17 cellular contexts compared by ENCODE assay signal in the genomic region with DNA sequence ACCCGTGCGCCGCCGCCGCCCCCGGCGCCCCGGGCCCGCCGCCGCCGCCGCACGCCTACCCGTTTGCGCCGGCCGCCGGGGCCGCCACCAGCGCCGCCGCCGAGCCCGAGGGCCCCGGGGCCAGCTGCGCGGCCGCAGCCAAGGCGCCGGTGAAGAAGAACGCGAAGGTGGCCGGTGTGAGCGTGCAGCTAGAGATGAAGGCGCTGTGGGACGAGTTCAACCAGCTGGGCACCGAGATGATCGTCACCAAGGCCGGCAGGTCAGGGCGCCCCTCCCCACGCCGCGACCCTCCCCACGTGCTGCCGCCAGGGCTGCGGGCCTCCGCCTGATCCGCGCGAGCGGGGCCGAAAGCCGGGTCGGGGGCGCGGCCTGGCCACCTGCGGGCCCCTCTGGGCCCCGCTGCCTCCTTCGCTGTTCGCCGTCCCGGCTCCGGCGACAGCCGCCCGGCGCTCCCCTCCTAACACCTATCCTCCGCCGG. TPM values are rescaled to one million over a fixed set of nuclear protein-coding genes. Genes with fewer than 3 reads are reported as not detected.
A peak's percentile ranks its signal among the peaks of the same experiment; 100 is the strongest.
DNase-seq lines count a peak whose midpoint lies in the region; ATAC-seq, FAIRE-seq and TF ChIP-seq lines count a peak whose summit lies in the region.
"Had no signal": no experiment of that assay in that cellular context is flagged by ENCODE, and none has a peak within 500 bp of the region (broad histone marks: within the 10 kb centered on the region; RNA-seq: fewer than 3 reads in every experiment).

No MANE protein-coding gene starts in this region.

- H3K36me3 Mint-ChIP-seq in activated naive CD8-positive, alpha-beta T cell treated with anti-CD3 and anti-CD28 coated beads for 36 hours = no peaks in the 10 kb centered on the region
- H3K36me3 Mint-ChIP-seq: CD8-positive, alpha-beta T cell had no signal

- TF ChIP-seq CTCF in bronchial epithelial cell (IDR thresholded peaks at IDR 0.05; ENCODE audit: insufficient read depth, low read length, severe bottlenecking) (no peak), parathyroid adenoma (IDR thresholded peaks at IDR 0.05) (no peak)

- peaks cover 3% of the 10 kb centered on the region; the same call in 1 of the 2 replicates for H3K4me1 ChIP-seq in HAP-1
- no peaks in the 10 kb centered on the region for H3K4me1 ChIP-seq in parathyroid adenoma

- no peak for FAIRE-seq in bronchial epithelial cell (lab: Jason Lieb, UNC)

- H3K4me1 Mint-ChIP-seq in activated naive CD8-positive, alpha-beta T cell treated with anti-CD3 and anti-CD28 coated beads for 36 hours = peaks cover 22% of the 10 kb centered on the region

- H3K9me3 ChIP-seq in HAP-1 (no peaks in the 10 kb centered on the region), parathyroid adenoma (ENCODE audit: control insufficient read depth, low read length) (no peaks in the 10 kb centered on the region)
- H3K9me3 ChIP-seq: thyroid gland had no signal

- peak overlapping the region; percentile 59 for H3K4me2 ChIP-seq in parathyroid adenoma (ENCODE audit: low read length)

- ATAC-seq in HG03280 (IDR thresholded peaks at IDR 0.05; ENCODE audit: unreplicated experiment) (no peak), HG03139 (IDR thresholded peaks at IDR 0.05; ENCODE audit: unreplicated experiment) (no peak), GM19452 (IDR thresholded peaks at IDR 0.05; ENCODE audit: unreplicated experiment) (no peak)
- ATAC-seq: CD8-positive, alpha-beta T cell had no signal

- H3K27me3 ChIP-seq in HAP-1 (ENCODE audit: low read depth) (peaks cover 5% of the 10 kb centered on the region), bronchial epithelial cell (ENCODE audit: control insufficient read depth, insufficient read depth, low read length) (no peaks in the 10 kb centered on the region), parathyroid adenoma (ENCODE audit: control insufficient read depth, insufficient read depth, low read length) (no peaks in the 10 kb centered on the region)

- no peaks in the 10 kb centered on the region for H3K79me2 ChIP-seq in parathyroid adenoma

- DNase-seq in AG20443 (ENCODE audit: low spot score) = peak; percentile 51
- DNase-seq in HAP-1 (ENCODE audit: low spot score in 2 of 2) = no peak
- no peak for DNase-seq in bronchial epithelial cell (ENCODE audit: low read depth)
- no peak for DNase-seq in activated naive CD8-positive, alpha-beta T cell treated with anti-CD3 and anti-CD28 coated beads for 36 hours
- DNase-seq: activated CD4-positive, alpha-beta T cell treated with anti-CD3 and anti-CD28 coated beads, Interleukin-2, amount 50 U/mL, for 1 hour; activated gamma-delta T cell treated with Interleukin-2 at 50 U/mL for 16 hours; cerebellar nuclear complex; NCI-H1092; NCI-H748 treated with DMSO at 0.1 percent for 48 hours; SW 1271; thyroid gland had no signal

- H3K27ac Mint-ChIP-seq in activated naive CD8-positive, alpha-beta T cell treated with anti-CD3 and anti-CD28 coated beads for 36 hours = no peak overlapping the region
- H3K27ac Mint-ChIP-seq: CD8-positive, alpha-beta T cell had no signal

- H3K9me3 Mint-ChIP-seq in activated naive CD8-positive, alpha-beta T cell treated with anti-CD3 and anti-CD28 coated beads for 36 hours = no peaks in the 10 kb centered on the region
- H3K9me3 Mint-ChIP-seq: CD8-positive, alpha-beta T cell had no signal

- no peak overlapping the region for H3K9ac ChIP-seq in parathyroid adenoma

- peaks cover 23% of the 10 kb centered on the region for H3K36me3 ChIP-seq in HAP-1 (replicated peaks)
- no peaks in the 10 kb centered on the region for H3K36me3 ChIP-seq in bronchial epithelial cell (ENCODE audit: control insufficient read depth, insufficient read depth, low read length)
- H3K36me3 ChIP-seq in parathyroid adenoma (ENCODE audit: control insufficient read depth, insufficient read depth, low read length) = no peaks in the 10 kb centered on the region
- H3K36me3 ChIP-seq: thyroid gland had no signal

- peaks cover 78% of the 10 kb centered on the region for H3K27me3 Mint-ChIP-seq in activated naive CD8-positive, alpha-beta T cell treated with anti-CD3 and anti-CD28 coated beads for 36 hours

- peak overlapping the region; percentile 60 for H3K4me3 ChIP-seq in HAP-1
- peak overlapping the region; percentile 66 for H3K4me3 ChIP-seq in bronchial epithelial cell (ENCODE audit: low read depth, low read length)
- peak overlapping the region; percentile 62 for H3K4me3 ChIP-seq in parathyroid adenoma (ENCODE audit: low read depth, low read length)

- H2AFZ ChIP-seq in parathyroid adenoma = no peak overlapping the region

- in situ Hi-C loops in HAP-1 (cut with MboI; ENCODE audit: low sequenced_read_pairs) = no loop called here

- H3K27ac ChIP-seq in parathyroid adenoma = no peak overlapping the region

- no peak overlapping the region for H3K4me3 Mint-ChIP-seq in activated naive CD8-positive, alpha-beta T cell treated with anti-CD3 and anti-CD28 coated beads for 36 hours

RNA-seq across cellular contexts. Expression of gene TBX1, which starts 0.5 kb away (rescaled TPM):
- 5.4 and 12.9 TPM in 2 replicates for total RNA-seq in bronchial epithelial cell
- total RNA-seq in activated naive CD8-positive, alpha-beta T cell treated with anti-CD3 and anti-CD28 coated beads for 36 hours = not detected
- total RNA-seq: CD8-positive, alpha-beta T cell; osteoblast had no signal

RNA-seq across cellular contexts. Expression of gene GP1BB, which starts 37.7 kb away (rescaled TPM):
- total RNA-seq in bronchial epithelial cell = 0.90 TPM in 1 of 2 replicates, not detected in the other
- not detected for total RNA-seq in activated naive CD8-positive, alpha-beta T cell treated with anti-CD3 and anti-CD28 coated beads for 36 hours

RNA-seq across cellular contexts. Expression of gene SEPTIN5, which starts 46.8 kb away (rescaled TPM):
- total RNA-seq in bronchial epithelial cell = 5.8 and 18.3 TPM in 2 replicates
- 1 to 10 TPM; 1.1 to 1.3 TPM for total RNA-seq in activated naive CD8-positive, alpha-beta T cell treated with anti-CD3 and anti-CD28 coated beads for 36 hours
